ENCODE assay signal across 21 cellular contexts in the genomic region with DNA sequence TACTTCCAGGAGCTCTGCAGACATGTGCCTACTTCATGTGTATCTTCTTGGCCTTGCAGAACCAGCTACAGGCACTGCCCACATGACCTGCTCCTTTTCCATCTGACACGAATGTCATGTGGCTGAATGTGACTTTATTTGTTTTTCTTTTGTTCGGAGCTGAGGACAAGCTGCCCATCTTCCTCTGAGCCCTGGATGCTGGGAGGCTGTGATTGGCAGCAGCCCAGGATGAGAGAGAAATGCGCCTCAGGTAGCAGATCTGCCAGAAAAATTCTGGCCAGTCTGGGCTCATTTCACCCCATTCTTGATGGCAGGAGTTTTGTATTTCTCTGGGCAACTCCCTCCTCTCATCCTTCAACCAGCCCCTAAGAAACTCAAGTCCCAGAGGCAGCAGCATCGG.
DNase-seq lines count a peak whose midpoint lies in the region; ATAC-seq lines count a peak whose summit lies in the region.
"Had no signal": no experiment of that assay in that cellular context is flagged by ENCODE, and none has a peak within 500 bp of the region (broad histone marks: within the 10 kb centered on the region; RNA-seq: fewer than 3 reads in every experiment).

No MANE protein-coding gene starts in this region.

- no peak overlapping the region for H3K4me3 Mint-ChIP-seq in activated CD4-positive, alpha-beta T cell treated with anti-CD3 and anti-CD28 coated beads, Interleukin-2, amount 10 ng/mL, durations not matched to agents 7 days and 5 days
- H3K4me3 Mint-ChIP-seq in activated CD4-positive, alpha-beta T cell treated with anti-CD3 and anti-CD28 coated beads, Interleukin-2, amount 10 ng/mL, durations not matched to agents 24 days and 14 days: no peak overlapping the region
- H3K4me3 Mint-ChIP-seq: CD4-positive, alpha-beta T cell; T-helper 1 cell treated with Interleukin-12 subunit alpha and Interleukin-12 subunit beta and Interleukin-4 antibody, amounts not matched to agents 30 μg/mL and 1 μg/mL, for 36 hours had no signal

- H3K27me3 Mint-ChIP-seq in activated CD4-positive, alpha-beta T cell treated with anti-CD3 and anti-CD28 coated beads, Interleukin-2, amount 10 ng/mL, durations not matched to agents 7 days and 5 days: peaks cover 2% of the 10 kb centered on the region
- H3K27me3 Mint-ChIP-seq in activated CD4-positive, alpha-beta T cell treated with anti-CD3 and anti-CD28 coated beads, Interleukin-2, amount 10 ng/mL, durations not matched to agents 24 days and 14 days: no peaks in the 10 kb centered on the region

- CTCF ChIA-PET in activated CD4-positive, alpha-beta T cell treated with anti-CD3 and anti-CD28 coated beads, Interleukin-2, amount 10 ng/mL, durations not matched to agents 7 days and 5 days (lab: Charles Lee): interaction anchor here (1.2 kb wide), 1 partner anchor 8 kb away, joined by 3 read pairs; no protein-coding TSS in a partner anchor

- H3K4me1 Mint-ChIP-seq in activated CD4-positive, alpha-beta T cell treated with anti-CD3 and anti-CD28 coated beads, Interleukin-2, amount 10 ng/mL, durations not matched to agents 7 days and 5 days: no peaks in the 10 kb centered on the region
- no peaks in the 10 kb centered on the region for H3K4me1 Mint-ChIP-seq in activated CD4-positive, alpha-beta T cell treated with anti-CD3 and anti-CD28 coated beads, Interleukin-2, amount 10 ng/mL, durations not matched to agents 24 days and 14 days

- peak overlapping the region; percentile 25 for H3K27ac Mint-ChIP-seq in activated CD4-positive, alpha-beta T cell treated with anti-CD3 and anti-CD28 coated beads, Interleukin-2, amount 10 ng/mL, durations not matched to agents 7 days and 5 days
- no peak overlapping the region for H3K27ac Mint-ChIP-seq in activated CD4-positive, alpha-beta T cell treated with anti-CD3 and anti-CD28 coated beads, Interleukin-2, amount 10 ng/mL, durations not matched to agents 24 days and 14 days
- H3K27ac Mint-ChIP-seq: CD4-positive, alpha-beta T cell; T-helper 1 cell treated with Interleukin-12 subunit alpha and Interleukin-12 subunit beta and Interleukin-4 antibody, amounts not matched to agents 30 μg/mL and 1 μg/mL, for 36 hours had no signal

- no peaks in the 10 kb centered on the region for H3K9me3 Mint-ChIP-seq in activated CD4-positive, alpha-beta T cell treated with anti-CD3 and anti-CD28 coated beads, Interleukin-2, amount 10 ng/mL, durations not matched to agents 7 days and 5 days
- no peaks in the 10 kb centered on the region for H3K9me3 Mint-ChIP-seq in activated CD4-positive, alpha-beta T cell treated with anti-CD3 and anti-CD28 coated beads, Interleukin-2, amount 10 ng/mL, durations not matched to agents 24 days and 14 days
- H3K9me3 Mint-ChIP-seq: CD4-positive, alpha-beta T cell; T-helper 1 cell treated with Interleukin-12 subunit alpha and Interleukin-12 subunit beta and Interleukin-4 antibody, amounts not matched to agents 30 μg/mL and 1 μg/mL, for 36 hours had no signal

- intact Hi-C loops in activated CD4-positive, alpha-beta T cell treated with anti-CD3 and anti-CD28 coated beads, Interleukin-2, amount 10 ng/mL, durations not matched to agents 24 days and 14 days (cut with micrococcal nuclease): no loop called here

- ATAC-seq in HG03565 (IDR thresholded peaks at IDR 0.05; ENCODE audit: unreplicated experiment): no peak
- ATAC-seq: A549, PC-3 had no signal

- DNase-seq in NCI-H1105 (lab: John Stamatoyannopoulos, UW) (peak; percentile 2), NCI-H1105 treated with DMSO at 0.1 percent for 48 hours (lab: John Stamatoyannopoulos, UW) (no peak), cerebellum (ENCODE audit: low spot score) (peak; percentile 75), kidney tubule cell (ENCODE audit: low spot score) (no peak)
- DNase-seq in activated CD4-positive, alpha-beta T cell treated with anti-CD3 and anti-CD28 coated beads, Interleukin-2, amount 10 ng/mL, durations not matched to agents 7 days and 5 days: no peak
- DNase-seq in activated CD4-positive, alpha-beta T cell treated with anti-CD3 and anti-CD28 coated beads, Interleukin-2, amount 10 ng/mL, durations not matched to agents 24 days and 14 days: no peak
- DNase-seq: AML-193; CD4-positive, alpha-beta T cell; DMS79 treated with DMSO at 0.1 percent for 48 hours; NCI-H1048; NCI-H1694; NCI-H2081 treated with DMSO at 0.1 percent for 48 hours; NCI-H446 treated with DMSO at 0.1 percent for 48 hours; NCI-H69; NK-92 treated with Interleukin-12 subunit alpha and Interleukin-12 subunit beta, amount 100 ng/mL, for 24 hours; PC-3; SK-N-SH; SW 1271 had no signal

- POLR2A ChIA-PET in activated CD4-positive, alpha-beta T cell treated with anti-CD3 and anti-CD28 coated beads, Interleukin-2, amount 10 ng/mL, durations not matched to agents 7 days and 5 days (lab: Charles Lee): no interaction called here

- H3K36me3 Mint-ChIP-seq in activated CD4-positive, alpha-beta T cell treated with anti-CD3 and anti-CD28 coated beads, Interleukin-2, amount 10 ng/mL, durations not matched to agents 7 days and 5 days (ENCODE audit: low read depth): no peaks in the 10 kb centered on the region
- H3K36me3 Mint-ChIP-seq in activated CD4-positive, alpha-beta T cell treated with anti-CD3 and anti-CD28 coated beads, Interleukin-2, amount 10 ng/mL, durations not matched to agents 24 days and 14 days (ENCODE audit: low read depth): no peaks in the 10 kb centered on the region

Comparison
In these comparisons a context has a peak if more than half of its experiments do, and no peak if none do; other contexts are left out.
1. DNase-seq: peak in NCI-H1105 (single experiment) and cerebellum (single experiment); none in NCI-H1105 treated with DMSO at 0.1 percent for 48 hours (single experiment), activated CD4-positive, alpha-beta T cell treated with anti-CD3 and anti-CD28 coated beads, Interleukin-2, amount 10 ng/mL, durations not matched to agents 7 days and 5 days (single experiment), activated CD4-positive, alpha-beta T cell treated with anti-CD3 and anti-CD28 coated beads, Interleukin-2, amount 10 ng/mL, durations not matched to agents 24 days and 14 days (single experiment) and kidney tubule cell (single experiment).